ENCODE assay signal across 8 cellular contexts in the genomic region with DNA sequence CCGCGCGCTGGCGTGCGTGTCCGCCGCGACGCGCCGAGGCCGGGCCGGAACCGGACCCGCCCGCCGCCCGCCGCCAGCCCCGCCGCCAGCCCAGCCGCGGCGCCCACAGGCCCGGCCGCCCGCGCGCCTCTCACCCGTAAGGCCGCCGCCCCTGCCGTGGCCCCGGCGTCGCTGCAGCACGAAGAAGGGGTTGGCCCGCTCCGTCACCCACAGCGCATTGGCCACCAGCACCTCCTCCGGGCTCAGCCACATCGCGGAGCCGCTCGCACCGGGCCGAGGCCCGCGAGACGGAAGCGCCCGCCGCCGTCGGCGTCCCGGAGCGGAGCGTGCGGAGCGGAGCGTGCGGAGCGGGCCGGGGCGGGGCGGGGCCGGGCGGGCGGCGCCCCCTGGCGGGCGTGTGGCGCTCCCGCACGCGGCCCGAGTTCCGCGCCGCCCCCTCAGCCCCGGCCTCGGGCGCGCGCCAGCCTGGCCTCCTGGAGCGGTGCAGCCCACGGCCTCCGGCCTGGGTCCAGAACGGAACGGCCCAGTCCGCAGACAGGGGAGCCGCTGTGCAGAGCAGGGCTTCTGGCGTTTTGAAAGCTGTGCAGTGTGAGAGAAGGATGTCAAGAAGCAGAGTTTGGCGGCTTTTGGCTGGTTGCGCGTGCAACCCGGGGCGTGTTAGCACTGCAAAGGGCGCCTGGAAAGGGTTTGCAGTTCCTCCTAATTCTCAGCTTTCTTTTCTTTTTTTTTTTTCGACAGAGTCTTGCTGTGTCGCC. TPM values are rescaled to one million over a fixed set of nuclear protein-coding genes. Genes with fewer than 3 reads are reported as not detected.
DNase-seq lines count a peak whose midpoint lies in the region; ATAC-seq and TF ChIP-seq lines count a peak whose summit lies in the region.

A gene (minus strand): TSS at position 328 of the 755 bp plus-strand sequence. CDS start 76 bp downstream, at position 252.

- TF ChIP-seq CTCF in omental fat pad (IDR thresholded peaks at IDR 0.05) (peak in 1 of 3 donors; percentile 12), suprapubic skin (IDR thresholded peaks at IDR 0.05) (peak; percentile 17 to 41)

- DNase-seq in DMS 273 treated with DMSO at 0.1 percent for 48 hours (lab: John Stamatoyannopoulos, UW) (peak; percentile 28), HT-29 (ENCODE audit: low spot score) (peak; percentile 69), SK-N-MC (ENCODE audit: low read depth, low spot score) (no peak), globus pallidus (ENCODE audit: low spot score) (peak; percentile 73), omental fat pad (ENCODE audit: low spot score) (no peak), suprapubic skin (ENCODE audit: low spot score in 2 of 2) (peak in 1 of 2 donors; percentile 79)
- DNase-seq in activated naive CD4-positive, alpha-beta T cell treated with anti-CD3 and anti-CD28 coated beads, Interleukin-2, amount 50 U/mL, for 16 hours, result peak; percentile 74

- peaks cover 17% of the 10 kb centered on the region; the same call in 1 of the 2 replicates for H3K36me3 ChIP-seq in SK-N-MC (ENCODE audit: insufficient read depth, low read length)
- H3K36me3 ChIP-seq in suprapubic skin, result peaks cover 19% of the 10 kb centered on the region

- H3K9ac ChIP-seq in SK-N-MC (ENCODE audit: insufficient read length), result peak within 1 kb of the TSS; percentile 82

- H3K27ac ChIP-seq in SK-N-MC (no peak within 1 kb of the TSS), suprapubic skin (peak within 1 kb of the TSS; percentile 81)

- 2% methylated on average over 21 of the region's 102 CpGs for WGBS in suprapubic skin

- peaks cover 35% of the 10 kb centered on the region for H3K4me1 ChIP-seq in suprapubic skin

- peak within 1 kb of the TSS; percentile 87 for H3K4me3 ChIP-seq in SK-N-MC
- H3K4me3 ChIP-seq in suprapubic skin, result peak within 1 kb of the TSS; percentile 63

- ATAC-seq in GM19468 (IDR thresholded peaks at IDR 0.05; ENCODE audit: extremely low read depth, unreplicated experiment), result peak; percentile 64
- peak; percentile 95 for ATAC-seq in omental fat pad (ENCODE audit: low FRiP score)

- peak in 1 of 2 donors; percentile 11 for TF ChIP-seq POLR2A in suprapubic skin (IDR thresholded peaks at IDR 0.05)

- no peaks in the 10 kb centered on the region for H3K27me3 ChIP-seq in suprapubic skin

- TF ChIP-seq EP300 in suprapubic skin (IDR thresholded peaks at IDR 0.05), result no peak

- no peaks in the 10 kb centered on the region for H3K9me3 ChIP-seq in SK-N-MC (ENCODE audit: low read depth, low read length)
- H3K9me3 ChIP-seq in suprapubic skin, result no peaks in the 10 kb centered on the region

RNA-seq across cellular contexts. Expression of the gene that starts here (rescaled TPM):
- total RNA-seq in HT-29 (2014; rRNA removed; shearing (Covaris generic)), result 59.9 and 70.6 TPM in 2 replicates
- total RNA-seq in omental fat pad (100 to 1,000 TPM in 2 of 4 donors, 10 to 100 TPM in 2; 85.4 to 114 (median 97.0) TPM), suprapubic skin (100 to 1,000 TPM in 3 of 4 donors, 10 to 100 TPM in 1; 97.5 to 177 (median 116) TPM)

Comparison
In these comparisons a context has a peak if more than half of its experiments do, and no peak if none do; other contexts are left out.
1. DNase-seq: peak in DMS 273 treated with DMSO at 0.1 percent for 48 hours (single experiment), HT-29 (single experiment), activated naive CD4-positive, alpha-beta T cell treated with anti-CD3 and anti-CD28 coated beads, Interleukin-2, amount 50 U/mL, for 16 hours (single experiment) and globus pallidus (single experiment); none in SK-N-MC (single experiment) and omental fat pad (single experiment).